8 cellular contexts compared by ENCODE assay signal in genomic region chr18:37565985-37566478, GRCh38. TPM values are rescaled to one million over a fixed set of nuclear protein-coding genes. Genes with fewer than 3 reads are reported as not detected.
DNase-seq lines count a peak whose midpoint lies in the region; ATAC-seq, FAIRE-seq and TF ChIP-seq lines count a peak whose summit lies in the region.

No MANE protein-coding gene starts in this region.

- H3K36me3 ChIP-seq in ovary = no peaks in the 10 kb centered on the region

- FAIRE-seq in frontal cortex (lab: Jason Lieb, UNC) = no peak

- DNase-seq in NCI-H2171 (lab: John Stamatoyannopoulos, UW) = peak; percentile 96
- DNase-seq in NCI-H2171 treated with DMSO at 0.1 percent for 48 hours (lab: John Stamatoyannopoulos, UW) = no peak
- DNase-seq in RWPE1 (ENCODE audit: low spot score) = peak; percentile 50
- peak; percentile 82 to 96 for DNase-seq in frontal cortex (ENCODE audit: low spot score in 2 of 2)
- DNase-seq in ovary = peak in 3 of 5 donors; percentile 43 to 59 (median 53)
- DNase-seq in activated CD8-positive, alpha-beta memory T cell treated with anti-CD3 and anti-CD28 coated beads, Interleukin-2, amount 50 U/mL, for 4 hours = no peak
- no peak for DNase-seq in middle frontal gyrus (ENCODE audit: extremely low spot score, low spot score)

- intact Hi-C loops in ovary (cut with DNase I) = no loop called here

- ATAC-seq in HG03045 (IDR thresholded peaks at IDR 0.05; ENCODE audit: unreplicated experiment) = no peak

- H3K4me1 ChIP-seq in ovary (ENCODE audit: insufficient read depth) = peaks cover 12% of the 10 kb centered on the region

- WGBS in ovary, 3 donors = 1% methylated on average over 46 to 49 of the region's 49 CpGs

- no peak for TF ChIP-seq EP300 in ovary (IDR thresholded peaks at IDR 0.05)

- no peak for TF ChIP-seq POLR2A in ovary (IDR thresholded peaks at IDR 0.05)

- POLR2A ChIA-PET in RWPE1 (lab: Yijun Ruan, JAX; ENCODE audit: low non-redundant PET) = no interaction called here

- H3K9me3 ChIP-seq in ovary = no peaks in the 10 kb centered on the region

- TF ChIP-seq CTCF in RWPE1 (conservative IDR thresholded peaks at IDR 0.05; ENCODE audit: low read depth) (no peak), ovary (IDR thresholded peaks at IDR 0.05) (no peak)

- peak overlapping the region; percentile 33 for H3K4me3 ChIP-seq in ovary

- no peaks in the 10 kb centered on the region for H3K27me3 ChIP-seq in ovary

- CTCF ChIA-PET in RWPE1 (lab: Yijun Ruan, JAX) = no interaction called here

- H3K27ac ChIP-seq in RWPE1 = no peak overlapping the region
- H3K27ac ChIP-seq in ovary = no peak overlapping the region

RNA-seq across cellular contexts. Expression of gene CELF4, which starts 0.4 kb away (rescaled TPM):
- total RNA-seq in frontal cortex (92.9 TPM), ovary (1 to 10 TPM in 5 of 7 donors, under 1 TPM in 1, not detected in 1; 1.00 to 1.6 (median 1.1) TPM)
- under 1 TPM; 0.15 to 0.20 TPM for polyA plus RNA-seq in ovary

Comparison
In these comparisons a context has a peak if more than half of its experiments do, and no peak if none do; other contexts are left out.
1. DNase-seq: peak in NCI-H2171 (single experiment), RWPE1 (single experiment), frontal cortex (2 of 2) and ovary (3 of 5); none in NCI-H2171 treated with DMSO at 0.1 percent for 48 hours (single experiment), activated CD8-positive, alpha-beta memory T cell treated with anti-CD3 and anti-CD28 coated beads, Interleukin-2, amount 50 U/mL, for 4 hours (single experiment) and middle frontal gyrus (single experiment).
2. RNA of gene CELF4, which starts 0.4 kb away (total RNA-seq): 92.9 TPM in frontal cortex (single experiment); 1.00 to 1.6 TPM in ovary; every median in the first group is over 10 times any median in the second.